8 cellular contexts compared by ENCODE assay signal in genomic region chr4:113760094-113760851, GRCh38. TPM values are rescaled to one million over a fixed set of nuclear protein-coding genes. Genes with fewer than 3 reads are reported as not detected.
DNase-seq lines count a peak whose midpoint lies in the region; ATAC-seq and TF ChIP-seq lines count a peak whose summit lies in the region.

No MANE protein-coding gene starts in this region.

- H2AFZ ChIP-seq in OCI-LY7 (ENCODE audit: low read length) (peak overlapping the region; percentile 22; the same call in 1 of the 2 replicates), osteoblast (ENCODE audit: low read length) (peak overlapping the region; percentile 33)

- no peaks in the 10 kb centered on the region for H3K27me3 Mint-ChIP-seq in activated naive CD4-positive, alpha-beta T cell treated with anti-CD3 and anti-CD28 coated beads, Interleukin-2, amount 50 U/mL, for 24 hours

- ATAC-seq in Right ventricle myocardium superior (ENCODE audit: poor library complexity) (peak; percentile 1), GM18867 (IDR thresholded peaks at IDR 0.05; ENCODE audit: unreplicated experiment) (no peak)

- no peaks in the 10 kb centered on the region for H3K27me3 ChIP-seq in osteoblast (ENCODE audit: insufficient read depth, low read length)

- H3K36me3 ChIP-seq in OCI-LY7 (ENCODE audit: insufficient read depth, low read length) (peaks cover 39% of the 10 kb centered on the region), osteoblast (ENCODE audit: insufficient read depth, low read length) (peaks cover 10% of the 10 kb centered on the region)

- H3K79me2 ChIP-seq in OCI-LY7 (ENCODE audit: insufficient read depth, low read depth, low read length) (peaks cover 63% of the 10 kb centered on the region), osteoblast (ENCODE audit: insufficient read depth, low read length) (peaks cover 57% of the 10 kb centered on the region)

- H3K9me3 ChIP-seq in OCI-LY7 (ENCODE audit: low read length) (no peaks in the 10 kb centered on the region), osteoblast (ENCODE audit: low read depth, low read length) (no peaks in the 10 kb centered on the region)

- H3K27ac ChIP-seq in OCI-LY7 (ENCODE audit: low read depth, low read length, poor library complexity, severe bottlenecking), result peak overlapping the region; percentile 99
- H3K27ac ChIP-seq in osteoblast (ENCODE audit: low read depth, low read length), result peak overlapping the region; percentile 96

- H3K36me3 Mint-ChIP-seq in activated naive CD4-positive, alpha-beta T cell treated with anti-CD3 and anti-CD28 coated beads, Interleukin-2, amount 50 U/mL, for 24 hours, result peaks cover 32% of the 10 kb centered on the region

- DNase-seq in NOMO-1 (lab: John Stamatoyannopoulos, UW; ENCODE audit: unreplicated experiment in 2 of 2) (peak; percentile 32 to 58), NOMO-1 treated with dmso at 0.1 percent for 144 hours (lab: John Stamatoyannopoulos, UW; ENCODE audit: unreplicated experiment) (no peak), OCI-LY7 (ENCODE audit: low spot score) (peak; percentile 60), Right ventricle myocardium superior (peak; percentile 60), osteoblast (ENCODE audit: insufficient read length, low spot score, missing footprints) (peak; percentile 76), UCSD-AML1 (lab: John Stamatoyannopoulos, UW; ENCODE audit: unreplicated experiment) (no peak)

- no peaks in the 10 kb centered on the region for H3K9me3 Mint-ChIP-seq in activated naive CD4-positive, alpha-beta T cell treated with anti-CD3 and anti-CD28 coated beads, Interleukin-2, amount 50 U/mL, for 24 hours

- H3K4me3 ChIP-seq in OCI-LY7 (ENCODE audit: low read depth, low read length, poor library complexity, severe bottlenecking), result peak overlapping the region; percentile 89
- H3K4me3 ChIP-seq in osteoblast (ENCODE audit: insufficient read depth, low read length), result peak overlapping the region; percentile 80

- H3K27ac Mint-ChIP-seq in activated naive CD4-positive, alpha-beta T cell treated with anti-CD3 and anti-CD28 coated beads, Interleukin-2, amount 50 U/mL, for 24 hours, result peak overlapping the region; percentile 97

- H3K4me1 ChIP-seq in OCI-LY7 (ENCODE audit: insufficient read depth, low read length, poor library complexity, severe bottlenecking) (peaks cover 41% of the 10 kb centered on the region), osteoblast (ENCODE audit: insufficient read depth, low read length) (peaks cover 50% of the 10 kb centered on the region)

- intact Hi-C loops in OCI-LY7 (cut with micrococcal nuclease; ENCODE audit: unreplicated experiment) (loop anchor here (2.0 to 10.0 kb wide), 4 partner anchors 77 to 1125 kb away; partner anchors contain the start of genes LARP7 and ZGRF1), Right ventricle myocardium superior (cut with DNase I) (loop anchor here (5.0 kb wide), 3 partner anchors 213 to 368 kb away; no protein-coding TSS in a partner anchor)

- TF ChIP-seq CTCF in OCI-LY7 (conservative IDR thresholded peaks at IDR 0.05; ENCODE audit: low read length) (no peak), osteoblast (IDR thresholded peaks at IDR 0.05; ENCODE audit: extremely low read depth, low read depth, low read length) (no peak)

- H4K20me1 ChIP-seq in OCI-LY7 (ENCODE audit: insufficient read depth, low read length) (no peaks in the 10 kb centered on the region), osteoblast (ENCODE audit: insufficient read depth, low read length) (no peaks in the 10 kb centered on the region)

- POLR2A ChIA-PET in OCI-LY7 (lab: Charles Lee), result interaction anchor here (0.7 to 3.5 kb wide), 12 partner anchors 9 to 213 kb away, joined by 3 to 34 read pairs (median 4); no protein-coding TSS in a partner anchor

- H3K4me1 Mint-ChIP-seq in activated naive CD4-positive, alpha-beta T cell treated with anti-CD3 and anti-CD28 coated beads, Interleukin-2, amount 50 U/mL, for 24 hours, result peaks cover 43% of the 10 kb centered on the region

- CTCF ChIA-PET in OCI-LY7 (lab: Charles Lee; ENCODE audit: unreplicated experiment), result interaction anchor here (0.6 kb wide), 3 partner anchors 210 to 305 kb away, joined by 3 to 8 read pairs (median 4); no protein-coding TSS in a partner anchor

- TSS peak; percentile 92 for BruUV-seq in OCI-LY7 (replicated peaks; lab: Mats Ljungman, UMichigan)

- peak overlapping the region; percentile 94 for H3K4me3 Mint-ChIP-seq in activated naive CD4-positive, alpha-beta T cell treated with anti-CD3 and anti-CD28 coated beads, Interleukin-2, amount 50 U/mL, for 24 hours

- no peaks in the 10 kb centered on the region for H3K9me2 ChIP-seq in OCI-LY7 (ENCODE audit: insufficient read depth, low read length)

- peak overlapping the region; percentile 95 for H3K4me2 ChIP-seq in OCI-LY7 (ENCODE audit: low read length)
- peak overlapping the region; percentile 94 for H3K4me2 ChIP-seq in osteoblast (ENCODE audit: insufficient read depth, low read length)

RNA-seq across cellular contexts. Expression of gene CAMK2D, which starts 1.3 kb away (rescaled TPM):
- total RNA-seq in OCI-LY7 (2014; rRNA removed; shearing (Covaris generic)), result 109 and 120 TPM in 2 replicates
- total RNA-seq in OCI-LY7 (2022), result 104 and 119 TPM in 2 replicates
- 194 TPM for total RNA-seq in Right ventricle myocardium superior
- total RNA-seq in osteoblast, result 194 and 207 TPM in 2 replicates

Comparison
In these comparisons a context has a peak if more than half of its experiments do, and no peak if none do; other contexts are left out.
1. DNase-seq: peak in NOMO-1 (2 of 2), OCI-LY7 (single experiment), Right ventricle myocardium superior (single experiment) and osteoblast (single experiment); none in NOMO-1 treated with dmso at 0.1 percent for 144 hours (single experiment) and UCSD-AML1 (single experiment).